Comparison of ENCODE assay signal across 11 cellular contexts in the genomic region with DNA sequence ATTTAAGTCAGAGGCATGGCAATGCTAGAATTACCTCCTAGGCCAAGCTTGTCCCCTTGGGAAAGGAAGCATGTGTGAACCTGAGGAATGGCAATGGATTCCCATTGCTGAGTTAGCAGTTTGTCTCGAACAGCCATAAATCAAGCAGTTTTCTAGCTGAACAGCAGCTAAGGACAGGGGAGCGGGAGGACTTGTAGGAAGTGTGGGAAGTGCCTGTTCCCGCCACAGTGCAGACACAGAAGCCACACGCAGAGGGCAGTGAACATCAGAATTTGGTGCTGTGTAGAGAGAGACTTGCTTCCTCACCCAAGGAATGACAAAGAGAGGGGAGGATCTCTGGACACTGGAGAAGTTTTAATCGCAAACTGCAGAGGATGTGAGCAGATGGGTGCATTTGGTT. TPM values are rescaled to one million over a fixed set of nuclear protein-coding genes. Genes with fewer than 3 reads are reported as not detected.
DNase-seq lines count a peak whose midpoint lies in the region; ATAC-seq, FAIRE-seq and TF ChIP-seq lines count a peak whose summit lies in the region.
"Had no signal": no experiment of that assay in that cellular context is flagged by ENCODE, and none has a peak within 500 bp of the region (broad histone marks: within the 10 kb centered on the region; RNA-seq: fewer than 3 reads in every experiment).

No MANE protein-coding gene starts in this region.

- CTCF ChIA-PET in HepG2 (lab: Yijun Ruan, JAX; ENCODE audit: low intra/inter-chr PET ratio, low total read pairs), result no interaction called here

- no peak overlapping the region for H2AFZ ChIP-seq in HepG2 (ENCODE audit: low read length)

- peak overlapping the region in 1 of 3 experiments; percentile 7; a peak in 2 of 6 replicates for H3K4me3 ChIP-seq in HepG2 (replicated peaks in 1 of 3; ENCODE audit: insufficient read depth in 1 of 3, low read depth in 2 of 3, low read length in 3 of 3)
- H3K4me3 ChIP-seq in right lobe of liver, result no peak overlapping the region
- H3K4me3 ChIP-seq in tibial artery, result no peak overlapping the region
- H3K4me3 ChIP-seq: tibial nerve had no signal

- intact Hi-C loops in HepG2 (cut with micrococcal nuclease; ENCODE audit: unreplicated experiment), result no loop called here
- intact Hi-C loops in right lobe of liver (cut with DNase I), result no loop called here
- intact Hi-C loops in tibial artery (cut with DNase I; ENCODE audit: low total_unique reads), result no loop called here

- no TSS peak for BruUV-seq in HepG2 (replicated peaks; lab: Mats Ljungman, UMichigan)

- POLR2A ChIA-PET in HepG2 (lab: Yijun Ruan, JAX), result interaction anchor here (6.4 kb wide), 1 partner anchor 9 kb away, joined by 88 read pairs; no protein-coding TSS in a partner anchor

- H3K9ac ChIP-seq in HepG2 (ENCODE audit: insufficient read depth, low read depth, low read length), result no peak overlapping the region

- H3K36me3 ChIP-seq in HepG2 (replicated peaks in 1 of 2; ENCODE audit: control insufficient read depth in 1 of 2, insufficient read depth in 2 of 2, low read length in 2 of 2) (peaks cover 2 to 12% of the 10 kb centered on the region in 2 experiments), right lobe of liver (no peaks in the 10 kb centered on the region), tibial artery (no peaks in the 10 kb centered on the region)
- H3K36me3 ChIP-seq: tibial nerve had no signal

- no peaks in the 10 kb centered on the region; a peak in 1 of 5 replicates for H3K27me3 ChIP-seq in HepG2 (ENCODE audit: control insufficient read depth in 1 of 2, insufficient read depth in 2 of 2, low read length in 2 of 2)
- no peaks in the 10 kb centered on the region for H3K27me3 ChIP-seq in right lobe of liver
- H3K27me3 ChIP-seq in tibial artery, result no peaks in the 10 kb centered on the region
- H3K27me3 ChIP-seq: tibial nerve had no signal

- TF ChIP-seq EP300 in HepG2 (IDR thresholded peaks at IDR 0.05; ENCODE audit: low read depth in 2 of 2, low read length in 2 of 2) (no peak), HepG2 (CRISPR knock-in tag; IDR thresholded peaks at IDR 0.05; ENCODE audit: borderline replicate concordance) (no peak)

- H3K27ac ChIP-seq in HepG2 (ENCODE audit: extremely low read length, insufficient read depth, low read length) (peak overlapping the region; percentile 14), right lobe of liver (no peak overlapping the region), tibial artery (peak overlapping the region; percentile 53 to 85)

- peaks cover 81% of the 10 kb centered on the region for H3K79me2 ChIP-seq in HepG2 (ENCODE audit: insufficient read depth, low read length)

- in situ Hi-C loops in HepG2 (cut with HindIII; ENCODE audit: extremely low pct_ligation_motif_present, low pct_unique_long_range_greater_than_20kb), result loop anchor here (10.0 kb wide), 1 partner anchor 61 kb away; no protein-coding TSS in a partner anchor

- FAIRE-seq in HepG2 (lab: Jason Lieb, UNC), result no peak

- WGBS in HepG2 (ENCODE audit: low lambda C conversion rate), result 79% methylated on average over 5 of the region's 5 CpGs
- 48% methylated on average over 5 of the region's 5 CpGs for WGBS in right lobe of liver (ENCODE audit: insufficient coverage, low coverage, low lambda C conversion rate, missing lambda C conversion rate)

- DNase-seq in HepG2 (ENCODE audit: low spot score) (no peak), right lobe of liver (no peak), UCSD-AML1 (lab: John Stamatoyannopoulos, UW; ENCODE audit: unreplicated experiment) (peak; percentile 16), hippocampal formation (lab: John Stamatoyannopoulos, UW) (peak; percentile 38 to 41), tibial artery (no peak), SHP77 (lab: John Stamatoyannopoulos, UW) (no peak), SW480 (ENCODE audit: low spot score) (no peak)
- DNase-seq: CD4-positive, alpha-beta memory T cell; NK-92 treated with Interleukin-12 subunit alpha and Interleukin-12 subunit beta, amount 100 ng/mL, for 24 hours had no signal

- peaks cover 26% of the 10 kb centered on the region for H4K20me1 ChIP-seq in HepG2 (ENCODE audit: insufficient read depth, low read length)

- ATAC-seq in HepG2 (no peak), right lobe of liver (no peak), GM21786 (IDR thresholded peaks at IDR 0.05; ENCODE audit: unreplicated experiment) (no peak)

- TF ChIP-seq CTCF in HepG2 (CRISPR knock-in tag; IDR thresholded peaks at IDR 0.05), result 0 out of 2 replicates have a peak, but pooled peaks have one; percentile 6
- no peak for TF ChIP-seq CTCF in right lobe of liver (IDR thresholded peaks at IDR 0.05)
- TF ChIP-seq CTCF in tibial artery (IDR thresholded peaks at IDR 0.05), result no peak

- no peak for TF ChIP-seq RAD21 in HepG2 (CRISPR knock-in tag; IDR thresholded peaks at IDR 0.05)

- TF ChIP-seq POLR2A in HepG2 (IDR thresholded peaks at IDR 0.05; ENCODE audit: insufficient read depth in 1 of 2, low read depth in 2 of 2, low read length in 2 of 2), result no peak
- TF ChIP-seq POLR2A in right lobe of liver (IDR thresholded peaks at IDR 0.05), result no peak

- H3K9me3 ChIP-seq in HepG2 (ENCODE audit: low read length) (no peaks in the 10 kb centered on the region), right lobe of liver (no peaks in the 10 kb centered on the region), tibial artery (no peaks in the 10 kb centered on the region)
- H3K9me3 ChIP-seq: tibial nerve had no signal

- H3K4me2 ChIP-seq in HepG2 (ENCODE audit: low read depth, low read length), result peak overlapping the region; percentile 86

- H3K4me1 ChIP-seq in HepG2 (ENCODE audit: insufficient read depth, low read length), result peaks cover 76% of the 10 kb centered on the region
- peaks cover 0 to 32% (median 12%) of the 10 kb centered on the region in 4 donors for H3K4me1 ChIP-seq in right lobe of liver
- peaks cover 0 to 52% (median 34%) of the 10 kb centered on the region in 4 donors for H3K4me1 ChIP-seq in tibial artery

TF ChIP-seq in HepG2, 621 proteins besides CTCF, POLR2A, EP300 and RAD21 (continues in another document):
- TF ChIP-seq ZSCAN29 (CRISPR knock-in tag; conservative IDR thresholded peaks at IDR 0.05), result no peak
- no peak for TF ChIP-seq DNMT1 (CRISPR knock-in tag; IDR thresholded peaks at IDR 0.05)
- peak; percentile 55 for TF ChIP-seq RBM22 (optimal IDR thresholded peaks at IDR 0.05; ENCODE audit: low read length)
- TF ChIP-seq NFE2 (CRISPR knock-in tag; IDR thresholded peaks at IDR 0.05), result no peak
- peak; percentile 83 for TF ChIP-seq MAFF (IDR thresholded peaks at IDR 0.05; ENCODE audit: low read depth, low read length)
- no peak for TF ChIP-seq SOX13 (IDR thresholded peaks at IDR 0.05)
- TF ChIP-seq SOX13 (CRISPR knock-in tag; conservative IDR thresholded peaks at IDR 0.05 in 1 of 2, IDR thresholded peaks at IDR 0.05 in 1 of 2), result no peak

RNA-seq across cellular contexts. Expression of a gene that starts 3.8 kb away (rescaled TPM):
- total RNA-seq in HepG2 (2016; rRNA removed; fragmentation: Illumina TruSeq; extraction: Trizol), result 133 and 163 TPM in 2 replicates
- 21.0 and 24.9 TPM in 2 replicates for total RNA-seq in HepG2 (2016; cell fraction: cytosol; rRNA removed; fragmentation: Illumina TruSeq; extraction: Trizol; ENCODE audit: low read depth)
- total RNA-seq in HepG2 (2016; cell fraction: insoluble cytoplasmic fraction; rRNA removed; fragmentation: Illumina TruSeq; extraction: Trizol), result 129 and 150 TPM in 2 replicates
- total RNA-seq in HepG2 (2016; cell fraction: membrane; rRNA removed; fragmentation: Illumina TruSeq; extraction: Trizol), result 39.4 and 42.4 TPM in 2 replicates
- 97.4 and 99.8 TPM in 2 replicates for total RNA-seq in HepG2 (2016; cell fraction: nucleus; rRNA removed; fragmentation: Illumina TruSeq; extraction: Trizol)
- 95.8 and 115 TPM in 2 replicates for polyA plus RNA-seq in HepG2 (2011; rRNA removed)
- polyA plus RNA-seq in HepG2 (2011; cell fraction: cytosol; rRNA removed), result 75.7 and 106 TPM in 2 replicates
- 121 and 144 TPM in 2 replicates for polyA plus RNA-seq in HepG2 (2011; cell fraction: nucleus; rRNA removed)
- polyA plus RNA-seq in HepG2 (2012), result 256 and 310 TPM in 2 replicates
- 30.4 and 30.8 TPM in 2 replicates for polyA plus RNA-seq in HepG2 (2016; cell fraction: cytosol; fragmentation: Illumina TruSeq; extraction: Trizol; ENCODE audit: low read depth)
- polyA plus RNA-seq in HepG2 (2016; cell fraction: insoluble cytoplasmic fraction; fragmentation: Illumina TruSeq; extraction: Trizol; ENCODE audit: low read depth), result 194 and 210 TPM in 2 replicates
- 33.7 and 34.4 TPM in 2 replicates for polyA plus RNA-seq in HepG2 (2016; cell fraction: membrane; fragmentation: Illumina TruSeq; extraction: Trizol; ENCODE audit: low read depth)
- 169 and 170 TPM in 2 replicates for polyA plus RNA-seq in HepG2 (2016; cell fraction: nucleus; fragmentation: Illumina TruSeq; extraction: Trizol; ENCODE audit: insufficient read depth, low read depth)
- 247 and 513 TPM in 2 replicates for polyA minus RNA-seq in HepG2 (2011; rRNA and poly(A)+ RNA removed; ENCODE audit: low replicate concordance)
- polyA minus RNA-seq in HepG2 (2011; cell fraction: cytosol; rRNA and poly(A)+ RNA removed), result 80.2 and 88.3 TPM in 2 replicates
- 109 and 121 TPM in 2 replicates for polyA minus RNA-seq in HepG2 (2011; cell fraction: nucleus; rRNA and poly(A)+ RNA removed)
- total RNA-seq in right lobe of liver, result 100 to 1,000 TPM in 1 of 6 experiments, 10 to 100 TPM in 5; 51.2 to 151 (median 74.0) TPM

RNA-seq across cellular contexts. Expression of a gene that starts 53.2 kb away (rescaled TPM):
- 1.5 and 1.6 TPM in 2 replicates for total RNA-seq in HepG2 (2016; rRNA removed; fragmentation: Illumina TruSeq; extraction: Trizol)
- 0.35 and 0.51 TPM in 2 replicates for total RNA-seq in HepG2 (2016; cell fraction: cytosol; rRNA removed; fragmentation: Illumina TruSeq; extraction: Trizol; ENCODE audit: low read depth)
- total RNA-seq in HepG2 (2016; cell fraction: insoluble cytoplasmic fraction; rRNA removed; fragmentation: Illumina TruSeq; extraction: Trizol), result 1.1 and 1.6 TPM in 2 replicates
- total RNA-seq in HepG2 (2016; cell fraction: membrane; rRNA removed; fragmentation: Illumina TruSeq; extraction: Trizol), result 0.24 and 0.28 TPM in 2 replicates
- 0.78 and 0.94 TPM in 2 replicates for total RNA-seq in HepG2 (2016; cell fraction: nucleus; rRNA removed; fragmentation: Illumina TruSeq; extraction: Trizol)
- polyA plus RNA-seq in HepG2 (2011; rRNA removed), result 0.44 and 0.60 TPM in 2 replicates
- 0.48 and 0.67 TPM in 2 replicates for polyA plus RNA-seq in HepG2 (2011; cell fraction: cytosol; rRNA removed)
- polyA plus RNA-seq in HepG2 (2011; cell fraction: nucleus; rRNA removed), result 0.29 and 0.38 TPM in 2 replicates
- polyA plus RNA-seq in HepG2 (2012), result 2.2 and 17.9 TPM in 2 replicates
- 0.10 and 0.24 TPM in 2 replicates for polyA plus RNA-seq in HepG2 (2016; cell fraction: cytosol; fragmentation: Illumina TruSeq; extraction: Trizol; ENCODE audit: low read depth)
- 1.6 TPM in 2 replicates for polyA plus RNA-seq in HepG2 (2016; cell fraction: insoluble cytoplasmic fraction; fragmentation: Illumina TruSeq; extraction: Trizol; ENCODE audit: low read depth)
- polyA plus RNA-seq in HepG2 (2016; cell fraction: membrane; fragmentation: Illumina TruSeq; extraction: Trizol; ENCODE audit: low read depth), result 0.42 and 0.52 TPM in 2 replicates
- 0.81 and 1.0 TPM in 2 replicates for polyA plus RNA-seq in HepG2 (2016; cell fraction: nucleus; fragmentation: Illumina TruSeq; extraction: Trizol; ENCODE audit: insufficient read depth, low read depth)
- 0.42 and 6.5 TPM in 2 replicates for polyA minus RNA-seq in HepG2 (2011; rRNA and poly(A)+ RNA removed; ENCODE audit: low replicate concordance)
- polyA minus RNA-seq in HepG2 (2011; cell fraction: cytosol; rRNA and poly(A)+ RNA removed), result 0.53 and 0.99 TPM in 2 replicates
- 0.64 and 1.2 TPM in 2 replicates for polyA minus RNA-seq in HepG2 (2011; cell fraction: nucleus; rRNA and poly(A)+ RNA removed)
- 100 to 1,000 TPM; 390 to 938 (median 855) TPM for total RNA-seq in right lobe of liver
- total RNA-seq: CD4-positive, alpha-beta memory T cell; tibial nerve had no signal
- polyA plus RNA-seq: CD4-positive, alpha-beta memory T cell had no signal

Comparison
In these comparisons a context has a peak if more than half of its experiments do, and no peak if none do; other contexts are left out.
1. H3K27ac ChIP-seq: peak in HepG2 (single experiment) and tibial artery (2 of 2); none in right lobe of liver (0 of 3).
2. RNA of a gene that starts 53.2 kb away (total RNA-seq): 390 to 938 TPM in right lobe of liver; 0.24 to 1.6 TPM in HepG2; every median in the first group is over 100 times any median in the second.
3. DNase-seq: peak in UCSD-AML1 (single experiment) and hippocampal formation (2 of 2); none in HepG2 (single experiment), right lobe of liver (0 of 3), tibial artery (0 of 2), SHP77 (0 of 2) and SW480 (single experiment).